8 cellular contexts compared by ENCODE assay signal in the genomic region with DNA sequence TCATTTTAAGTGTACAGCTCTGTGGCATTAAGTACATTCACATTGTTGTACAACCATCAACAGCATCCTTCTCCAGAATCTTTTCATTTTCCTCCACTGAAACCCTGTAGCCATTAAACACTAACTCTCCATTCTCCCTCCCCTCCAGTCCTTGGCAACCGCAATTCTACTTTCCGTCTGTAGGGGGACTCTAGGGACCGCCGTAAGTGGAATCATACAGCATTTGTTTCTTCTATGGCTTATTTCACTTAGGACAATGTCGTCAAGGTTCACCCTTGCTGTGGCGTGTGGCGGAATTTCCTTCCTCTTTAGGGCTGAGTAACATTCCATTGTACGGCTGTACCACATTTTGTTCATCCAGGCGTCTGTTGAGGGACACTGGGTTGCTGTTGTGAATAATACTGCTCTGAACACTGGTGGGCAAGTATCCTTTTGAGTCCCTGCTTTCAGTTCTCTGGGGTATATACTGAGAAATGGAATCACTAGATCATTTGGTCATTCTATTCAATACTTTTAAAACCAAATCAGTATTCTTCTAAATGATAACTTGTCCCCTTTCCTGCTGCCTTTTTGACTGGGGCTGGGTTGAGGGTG. TPM values are rescaled to one million over a fixed set of nuclear protein-coding genes. Genes with fewer than 3 reads are reported as not detected.
DNase-seq lines count a peak whose midpoint lies in the region; ATAC-seq and TF ChIP-seq lines count a peak whose summit lies in the region.

No MANE protein-coding gene starts in this region.

- TF ChIP-seq POLR2A in heart left ventricle (IDR thresholded peaks at IDR 0.05), result no peak

- WGBS in heart left ventricle, 4 donors, result 49 to 62% (median 56%) methylated on average over 9 of the region's 9 CpGs

- DNase-seq in heart left ventricle (no peak), cardiac septum (ENCODE audit: low spot score) (no peak), NCI-H69 (lab: John Stamatoyannopoulos, UW) (peak; percentile 67), foreskin melanocyte (peak; percentile 19), GM19238 (ENCODE audit: insufficient read length, low spot score) (no peak)
- DNase-seq in activated CD8-positive, alpha-beta memory T cell treated with anti-CD3 and anti-CD28 coated beads, Interleukin-2, amount 50 U/mL, for 24 hours (ENCODE audit: extremely low read depth), result peak; percentile 12
- DNase-seq in stimulated activated CD4-positive, alpha-beta T cell treated with anti-CD3 and anti-CD28 coated beads, Interleukin-2, amount 100 ng/mL, for 48 hours, result peak; percentile 37 to 41

- peaks cover 0 to 18% (median 10%) of the 10 kb centered on the region in 12 donors for H3K4me1 ChIP-seq in heart left ventricle

- H3K27ac ChIP-seq in heart left ventricle, result no peak overlapping the region

- intact Hi-C loops in heart left ventricle (cut with DNase I), result no loop called here
- intact Hi-C loops in cardiac septum (cut with DNase I), result no loop called here

- no peaks in the 10 kb centered on the region for H3K9me3 ChIP-seq in heart left ventricle

- no peaks in the 10 kb centered on the region for H3K36me3 ChIP-seq in heart left ventricle

- no peak overlapping the region for H3K4me3 ChIP-seq in heart left ventricle

- no peaks in the 10 kb centered on the region for H3K27me3 ChIP-seq in heart left ventricle

- TF ChIP-seq CTCF in heart left ventricle (IDR thresholded peaks at IDR 0.05), result peak; percentile 37 to 73 (median 56)

- ATAC-seq in heart left ventricle (peak in 1 of 4 donors; percentile 33), HG03460 (IDR thresholded peaks at IDR 0.05; ENCODE audit: unreplicated experiment) (no peak)

RNA-seq across cellular contexts. Expression of gene PPP1R3G, which starts 50.7 kb away (rescaled TPM):
- total RNA-seq in heart left ventricle (10 to 100 TPM in 4 of 9 donors, 1 to 10 TPM in 5; 5.8 to 12.3 (median 9.7) TPM), cardiac septum (7.7 TPM)
- polyA plus RNA-seq in heart left ventricle, result 1 to 10 TPM; 5.4 to 8.0 TPM

Comparison
In these comparisons a context has a peak if more than half of its experiments do, and no peak if none do; other contexts are left out.
1. DNase-seq: peak in NCI-H69 (single experiment), activated CD8-positive, alpha-beta memory T cell treated with anti-CD3 and anti-CD28 coated beads, Interleukin-2, amount 50 U/mL, for 24 hours (single experiment), foreskin melanocyte (single experiment) and stimulated activated CD4-positive, alpha-beta T cell treated with anti-CD3 and anti-CD28 coated beads, Interleukin-2, amount 100 ng/mL, for 48 hours (2 of 2); none in heart left ventricle (0 of 5), cardiac septum (single experiment) and GM19238 (single experiment).